1 cellular context compared by ENCODE assay signal in the genomic region with DNA sequence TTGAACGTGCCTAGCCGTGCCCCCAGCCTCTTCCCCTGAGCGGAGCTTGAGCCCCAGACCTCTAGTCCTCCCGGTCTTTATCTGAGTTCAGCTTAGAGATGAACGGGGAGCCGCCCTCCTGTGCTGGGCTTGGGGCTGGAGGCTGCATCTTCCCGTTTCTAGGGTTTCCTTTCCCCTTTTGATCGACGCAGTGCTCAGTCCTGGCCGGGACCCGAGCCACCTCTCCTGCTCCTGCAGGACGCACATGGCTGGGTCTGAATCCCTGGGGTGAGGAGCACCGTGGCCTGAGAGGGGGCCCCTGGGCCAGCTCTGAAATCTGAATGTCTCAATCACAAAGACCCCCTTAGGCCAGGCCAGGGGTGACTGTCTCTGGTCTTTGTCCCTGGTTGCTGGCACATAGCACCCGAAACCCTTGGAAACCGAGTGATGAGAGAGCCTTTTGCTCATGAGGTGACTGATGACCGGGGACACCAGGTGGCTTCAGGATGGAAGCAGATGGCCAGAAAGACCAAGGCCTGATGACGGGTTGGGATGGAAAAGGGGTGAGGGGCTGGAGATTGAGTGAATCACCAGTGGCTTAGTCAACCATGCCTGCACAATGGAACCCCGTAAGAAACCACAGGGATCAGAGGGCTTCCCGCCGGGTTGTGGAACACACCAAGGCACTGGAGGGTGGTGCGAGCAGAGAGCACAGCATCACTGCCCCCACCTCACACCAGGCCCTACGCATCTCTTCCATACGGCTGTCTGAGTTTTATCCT.
TF ChIP-seq lines count a peak whose summit lies in the region.

No MANE protein-coding gene starts in this region.

TF ChIP-seq in HepG2, 621 proteins besides CTCF, POLR2A, EP300 and RAD21 (continued from another document and continues in another):
- TF ChIP-seq ZNF775 (CRISPR knock-in tag; IDR thresholded peaks at IDR 0.05; ENCODE audit: borderline replicate concordance): no peak
- no peak for TF ChIP-seq HMG20A (CRISPR knock-in tag; IDR thresholded peaks at IDR 0.05; ENCODE audit: borderline replicate concordance)
- TF ChIP-seq ZZZ3 (CRISPR knock-in tag; IDR thresholded peaks at IDR 0.05; ENCODE audit: borderline replicate concordance): no peak
- no peak for TF ChIP-seq CBX2 (IDR thresholded peaks at IDR 0.05; ENCODE audit: low read depth, low read length)
- TF ChIP-seq CBX2 (CRISPR knock-in tag; IDR thresholded peaks at IDR 0.05; ENCODE audit: low read depth): 0 out of 2 replicates have a peak, but pooled peaks have one; percentile 60
- no peak for TF ChIP-seq ZSCAN20 (CRISPR knock-in tag; IDR thresholded peaks at IDR 0.05; ENCODE audit: borderline replicate concordance)
- peak; percentile 65; the same call in 1 of the 2 replicates for TF ChIP-seq ZNF280B (CRISPR knock-in tag; IDR thresholded peaks at IDR 0.05; ENCODE audit: borderline replicate concordance)
- TF ChIP-seq GMEB1 (CRISPR knock-in tag; IDR thresholded peaks at IDR 0.05; ENCODE audit: borderline replicate concordance): no peak
- TF ChIP-seq, protein P1, sequence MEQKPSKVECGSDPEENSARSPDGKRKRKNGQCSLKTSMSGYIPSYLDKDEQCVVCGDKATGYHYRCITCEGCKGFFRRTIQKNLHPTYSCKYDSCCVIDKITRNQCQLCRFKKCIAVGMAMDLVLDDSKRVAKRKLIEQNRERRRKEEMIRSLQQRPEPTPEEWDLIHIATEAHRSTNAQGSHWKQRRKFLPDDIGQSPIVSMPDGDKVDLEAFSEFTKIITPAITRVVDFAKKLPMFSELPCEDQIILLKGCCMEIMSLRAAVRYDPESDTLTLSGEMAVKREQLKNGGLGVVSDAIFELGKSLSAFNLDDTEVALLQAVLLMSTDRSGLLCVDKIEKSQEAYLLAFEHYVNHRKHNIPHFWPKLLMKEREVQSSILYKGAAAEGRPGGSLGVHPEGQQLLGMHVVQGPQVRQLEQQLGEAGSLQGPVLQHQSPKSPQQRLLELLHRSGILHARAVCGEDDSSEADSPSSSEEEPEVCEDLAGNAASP (CRISPR knock-in tag; IDR thresholded peaks at IDR 0.05; ENCODE audit: borderline replicate concordance): no peak
- TF ChIP-seq IRF9 (CRISPR knock-in tag; IDR thresholded peaks at IDR 0.05; ENCODE audit: borderline replicate concordance): no peak; the same call in 1 of the 2 replicates
- TF ChIP-seq RARG (CRISPR knock-in tag; IDR thresholded peaks at IDR 0.05; ENCODE audit: low read depth): no peak
- TF ChIP-seq ZSCAN22 (CRISPR knock-in tag; IDR thresholded peaks at IDR 0.05): no peak
- TF ChIP-seq FOXK2 (IDR thresholded peaks at IDR 0.05): no peak
- no peak for TF ChIP-seq TSC22D2 (CRISPR knock-in tag; IDR thresholded peaks at IDR 0.05; ENCODE audit: borderline replicate concordance)
- no peak for TF ChIP-seq JDP2 (CRISPR knock-in tag; IDR thresholded peaks at IDR 0.05; ENCODE audit: borderline replicate concordance)
- TF ChIP-seq RBM22 (optimal IDR thresholded peaks at IDR 0.05; ENCODE audit: low read length): no peak
- TF ChIP-seq ZNF124 (CRISPR knock-in tag; IDR thresholded peaks at IDR 0.05): no peak
- no peak for TF ChIP-seq ZHX1 (CRISPR knock-in tag; IDR thresholded peaks at IDR 0.05; ENCODE audit: low read depth)
- no peak for TF ChIP-seq ZBTB7B (CRISPR knock-in tag; IDR thresholded peaks at IDR 0.05)
- TF ChIP-seq MIER2 (CRISPR knock-in tag; IDR thresholded peaks at IDR 0.05): no peak
- no peak for TF ChIP-seq ZNF253 (CRISPR knock-in tag; IDR thresholded peaks at IDR 0.05; ENCODE audit: borderline replicate concordance)
- no peak for TF ChIP-seq ETS1 (CRISPR knock-in tag; IDR thresholded peaks at IDR 0.05)
- TF ChIP-seq PTBP1 (IDR thresholded peaks at IDR 0.05; ENCODE audit: low read depth, low read length, poor library complexity, severe bottlenecking): no peak
- TF ChIP-seq HNF4G (IDR thresholded peaks at IDR 0.05; ENCODE audit: borderline replicate concordance, low read depth, low read length): no peak
- no peak for TF ChIP-seq HNF4G (CRISPR knock-in tag; IDR thresholded peaks at IDR 0.05; ENCODE audit: borderline replicate concordance, low read depth)
- no peak for TF ChIP-seq NCOA1 (CRISPR knock-in tag; IDR thresholded peaks at IDR 0.05)
- TF ChIP-seq FOSL1 (CRISPR knock-in tag; IDR thresholded peaks at IDR 0.05; ENCODE audit: borderline replicate concordance): no peak
- TF ChIP-seq ZBTB26 (CRISPR knock-in tag; IDR thresholded peaks at IDR 0.05; ENCODE audit: borderline replicate concordance): no peak
- peak; percentile 15; the same call in 1 of the 2 replicates for TF ChIP-seq UBTF (CRISPR knock-in tag; IDR thresholded peaks at IDR 0.05)
- no peak for TF ChIP-seq ZNF24 (IDR thresholded peaks at IDR 0.05)
- TF ChIP-seq, protein P2, sequence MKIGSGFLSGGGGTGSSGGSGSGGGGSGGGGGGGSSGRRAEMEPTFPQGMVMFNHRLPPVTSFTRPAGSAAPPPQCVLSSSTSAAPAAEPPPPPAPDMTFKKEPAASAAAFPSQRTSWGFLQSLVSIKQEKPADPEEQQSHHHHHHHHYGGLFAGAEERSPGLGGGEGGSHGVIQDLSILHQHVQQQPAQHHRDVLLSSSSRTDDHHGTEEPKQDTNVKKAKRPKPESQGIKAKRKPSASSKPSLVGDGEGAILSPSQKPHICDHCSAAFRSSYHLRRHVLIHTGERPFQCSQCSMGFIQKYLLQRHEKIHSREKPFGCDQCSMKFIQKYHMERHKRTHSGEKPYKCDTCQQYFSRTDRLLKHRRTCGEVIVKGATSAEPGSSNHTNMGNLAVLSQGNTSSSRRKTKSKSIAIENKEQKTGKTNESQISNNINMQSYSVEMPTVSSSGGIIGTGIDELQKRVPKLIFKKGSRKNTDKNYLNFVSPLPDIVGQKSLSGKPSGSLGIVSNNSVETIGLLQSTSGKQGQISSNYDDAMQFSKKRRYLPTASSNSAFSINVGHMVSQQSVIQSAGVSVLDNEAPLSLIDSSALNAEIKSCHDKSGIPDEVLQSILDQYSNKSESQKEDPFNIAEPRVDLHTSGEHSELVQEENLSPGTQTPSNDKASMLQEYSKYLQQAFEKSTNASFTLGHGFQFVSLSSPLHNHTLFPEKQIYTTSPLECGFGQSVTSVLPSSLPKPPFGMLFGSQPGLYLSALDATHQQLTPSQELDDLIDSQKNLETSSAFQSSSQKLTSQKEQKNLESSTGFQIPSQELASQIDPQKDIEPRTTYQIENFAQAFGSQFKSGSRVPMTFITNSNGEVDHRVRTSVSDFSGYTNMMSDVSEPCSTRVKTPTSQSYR (CRISPR knock-in tag; IDR thresholded peaks at IDR 0.05; ENCODE audit: borderline replicate concordance): no peak
- peak; percentile 44; the same call in 1 of the 2 replicates for TF ChIP-seq RXRA (CRISPR knock-in tag; IDR thresholded peaks at IDR 0.05)
- TF ChIP-seq RBM39 (IDR thresholded peaks at IDR 0.05; ENCODE audit: low read depth, low read length, poor library complexity, severe bottlenecking): no peak
- no peak for TF ChIP-seq ZFP36 (IDR thresholded peaks at IDR 0.05; ENCODE audit: borderline replicate concordance, low read depth, low read length, partially characterized antibody)
- TF ChIP-seq PCBP1 (IDR thresholded peaks at IDR 0.05; ENCODE audit: borderline replicate concordance, low read depth, low read length): no peak
- TF ChIP-seq KDM5A (IDR thresholded peaks at IDR 0.05; ENCODE audit: borderline replicate concordance, low read length): no peak; the same call in 1 of the 2 replicates
- no peak for TF ChIP-seq ZNF724P (CRISPR knock-in tag; IDR thresholded peaks at IDR 0.05; ENCODE audit: borderline replicate concordance)
- TF ChIP-seq WIZ (CRISPR knock-in tag; IDR thresholded peaks at IDR 0.05): no peak
- TF ChIP-seq RFX1 (IDR thresholded peaks at IDR 0.05): no peak
- no peak for TF ChIP-seq ZNF614 (CRISPR knock-in tag; IDR thresholded peaks at IDR 0.05; ENCODE audit: borderline replicate concordance)
- TF ChIP-seq ARID2 (CRISPR knock-in tag; IDR thresholded peaks at IDR 0.05; ENCODE audit: borderline replicate concordance): 0 out of 2 replicates have a peak, but pooled peaks have one; percentile 9
- TF ChIP-seq CBFB (CRISPR knock-in tag; IDR thresholded peaks at IDR 0.05): no peak
